13 cellular contexts compared by ENCODE assay signal in the genomic region with DNA sequence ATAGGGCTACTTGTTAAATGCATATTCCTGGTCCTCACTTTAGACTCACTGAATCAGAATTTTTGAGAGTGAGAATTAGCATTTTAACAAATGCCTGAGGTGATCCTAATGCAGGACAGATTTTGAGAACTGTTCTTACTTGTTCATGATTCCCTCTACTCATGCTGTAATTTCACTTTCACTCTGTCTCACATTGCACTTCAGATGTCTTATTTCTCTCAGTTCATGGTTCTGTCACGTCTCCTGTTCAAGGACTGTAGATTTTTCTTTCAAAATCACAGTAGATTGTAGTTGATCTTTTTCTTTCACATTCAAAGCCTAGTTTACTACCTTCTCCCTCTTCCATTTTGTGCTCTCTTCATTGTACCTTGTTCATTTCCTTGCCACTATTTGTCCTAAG. TPM values are rescaled to one million over a fixed set of nuclear protein-coding genes. Genes with fewer than 3 reads are reported as not detected.
A peak's percentile ranks its signal among the peaks of the same experiment; 100 is the strongest.
DNase-seq lines count a peak whose midpoint lies in the region; ATAC-seq and TF ChIP-seq lines count a peak whose summit lies in the region.
"Had no signal": no experiment of that assay in that cellular context is flagged by ENCODE, and none has a peak within 500 bp of the region (broad histone marks: within the 10 kb centered on the region; RNA-seq: fewer than 3 reads in every experiment).

No MANE protein-coding gene starts in this region.

- H3K27ac Mint-ChIP-seq in activated CD4-positive, alpha-beta T cell treated with anti-CD3 and anti-CD28 coated beads for 36 hours, result no peak overlapping the region

- no peak for DNase-seq in activated CD4-positive, alpha-beta T cell treated with anti-CD3 and anti-CD28 coated beads for 36 hours
- no peak for DNase-seq in activated CD4-positive, alpha-beta T cell treated with anti-CD3 and anti-CD28 coated beads, Interleukin-2, amount 50 U/mL, for 1 hour
- DNase-seq in thyroid gland (no peak), DMS79 (lab: John Stamatoyannopoulos, UW) (no peak), hepatocyte (ENCODE audit: low spot score) (no peak), RWPE1 (ENCODE audit: low spot score) (no peak)
- DNase-seq: body of pancreas, mammary epithelial cell, NCI-H446, sigmoid colon had no signal

- H3K9me3 ChIP-seq in thyroid gland, result no peaks in the 10 kb centered on the region
- no peaks in the 10 kb centered on the region for H3K9me3 ChIP-seq in hepatocyte (ENCODE audit: low read depth)
- H3K9me3 ChIP-seq: body of pancreas, sigmoid colon had no signal

- H3K4me3 ChIP-seq in thyroid gland (replicated peaks in 1 of 3) (no peak overlapping the region), hepatocyte (no peak overlapping the region)
- H3K4me3 ChIP-seq: body of pancreas, sigmoid colon had no signal

- peak; percentile 53 for ATAC-seq in activated CD4-positive, alpha-beta T cell treated with anti-CD3 and anti-CD28 coated beads for 36 hours
- ATAC-seq in HG02678 (IDR thresholded peaks at IDR 0.05; ENCODE audit: unreplicated experiment) (peak; percentile 86), HG03469 (IDR thresholded peaks at IDR 0.05; ENCODE audit: unreplicated experiment) (peak; percentile 98)
- ATAC-seq: body of pancreas had no signal

- TF ChIP-seq CTCF in thyroid gland (IDR thresholded peaks at IDR 0.05), result no peak
- TF ChIP-seq CTCF in hepatocyte (IDR thresholded peaks at IDR 0.05; ENCODE audit: poor library complexity), result no peak
- no peak for TF ChIP-seq CTCF in RWPE1 (conservative IDR thresholded peaks at IDR 0.05; ENCODE audit: low read depth)

- WGBS in thyroid gland, 2 donors, result 29 to 53% methylated on average over 1 of the region's 1 CpG
- 86% methylated on average over 1 of the region's 1 CpG for WGBS in hepatocyte (ENCODE audit: low lambda C conversion rate, missing lambda C conversion rate)

- H3K36me3 ChIP-seq in thyroid gland, result no peaks in the 10 kb centered on the region
- H3K36me3 ChIP-seq in hepatocyte (replicated peaks; ENCODE audit: insufficient read depth, low read depth), result no peaks in the 10 kb centered on the region
- H3K36me3 ChIP-seq: sigmoid colon had no signal

- POLR2A ChIA-PET in activated CD4-positive, alpha-beta T cell treated with anti-CD3 and anti-CD28 coated beads for 36 hours (lab: Charles Lee), result no interaction called here
- POLR2A ChIA-PET in RWPE1 (lab: Yijun Ruan, JAX; ENCODE audit: low non-redundant PET), result no interaction called here

- H3K9me2 ChIP-seq in hepatocyte (replicated peaks; ENCODE audit: insufficient read depth), result no peaks in the 10 kb centered on the region

- peaks cover 5% of the 10 kb centered on the region for H3K4me1 Mint-ChIP-seq in activated CD4-positive, alpha-beta T cell treated with anti-CD3 and anti-CD28 coated beads for 36 hours

- H3K27me3 ChIP-seq in thyroid gland, result no peaks in the 10 kb centered on the region
- no peaks in the 10 kb centered on the region for H3K27me3 ChIP-seq in hepatocyte
- H3K27me3 ChIP-seq: body of pancreas, sigmoid colon had no signal

- H3K9me3 Mint-ChIP-seq in activated CD4-positive, alpha-beta T cell treated with anti-CD3 and anti-CD28 coated beads for 36 hours (ENCODE audit: low read depth), result no peaks in the 10 kb centered on the region

- peaks cover 6% of the 10 kb centered on the region for H3K27me3 Mint-ChIP-seq in activated CD4-positive, alpha-beta T cell treated with anti-CD3 and anti-CD28 coated beads for 36 hours

- H3K79me2 ChIP-seq in hepatocyte, result no peaks in the 10 kb centered on the region

- peak overlapping the region in 2 of 3 donors; percentile 11 to 57 for H3K27ac ChIP-seq in thyroid gland
- H3K27ac ChIP-seq in hepatocyte, result no peak overlapping the region
- no peak overlapping the region for H3K27ac ChIP-seq in RWPE1
- H3K27ac ChIP-seq: 22Rv1, body of pancreas, sigmoid colon had no signal

- intact Hi-C loops in activated CD4-positive, alpha-beta T cell treated with anti-CD3 and anti-CD28 coated beads for 36 hours (cut with DNase I, micrococcal nuclease), result no loop called here
- intact Hi-C loops in thyroid gland (cut with DNase I), result no loop called here

- H3K4me2 ChIP-seq in hepatocyte, result no peak overlapping the region

- H3K4me3 Mint-ChIP-seq in activated CD4-positive, alpha-beta T cell treated with anti-CD3 and anti-CD28 coated beads for 36 hours, result no peak overlapping the region

- no peak for TF ChIP-seq POLR2A in thyroid gland (IDR thresholded peaks at IDR 0.05)

- H3K36me3 Mint-ChIP-seq in activated CD4-positive, alpha-beta T cell treated with anti-CD3 and anti-CD28 coated beads for 36 hours (ENCODE audit: low read depth), result no peaks in the 10 kb centered on the region

- H2AFZ ChIP-seq in hepatocyte, result no peak overlapping the region

- H3K4me1 ChIP-seq in thyroid gland (peaks cover 9 to 11% of the 10 kb centered on the region in 2 donors), hepatocyte (ENCODE audit: insufficient read depth) (no peaks in the 10 kb centered on the region)
- H3K4me1 ChIP-seq: body of pancreas, sigmoid colon had no signal

- no peaks in the 10 kb centered on the region for H4K20me1 ChIP-seq in hepatocyte (ENCODE audit: insufficient read depth, poor library complexity, severe bottlenecking)

- CTCF ChIA-PET in activated CD4-positive, alpha-beta T cell treated with anti-CD3 and anti-CD28 coated beads for 36 hours (lab: Charles Lee), result interaction anchor here (1.3 kb wide), 1 partner anchor 9 kb away, joined by 3 read pairs; no protein-coding TSS in a partner anchor
- CTCF ChIA-PET in RWPE1 (lab: Yijun Ruan, JAX), result interaction anchor here (0.6 kb wide), 1 partner anchor 15 kb away, joined by 3 read pairs; no protein-coding TSS in a partner anchor

RNA-seq across cellular contexts. Expression of a gene that starts 54.3 kb away (rescaled TPM):
- total RNA-seq in activated CD4-positive, alpha-beta T cell treated with anti-CD3 and anti-CD28 coated beads for 36 hours, result under 1 TPM; 0.02 to 0.12 TPM
- total RNA-seq in thyroid gland (100 to 1,000 TPM; 129 to 158 (median 145) TPM), hepatocyte (68.2 and 74.9 TPM in 2 replicates)
- polyA plus RNA-seq in hepatocyte, result 81.2 and 88.3 TPM in 2 replicates

Comparison
In these comparisons a context has a peak if more than half of its experiments do, and no peak if none do; other contexts are left out.
1. H3K27ac ChIP-seq: peak in thyroid gland (2 of 3); none in hepatocyte (single experiment) and RWPE1 (single experiment).
2. RNA of a gene that starts 54.3 kb away (total RNA-seq): 129 to 158 TPM in thyroid gland and 68.2 to 74.9 TPM in hepatocyte; 0.02 to 0.12 TPM in activated CD4-positive, alpha-beta T cell treated with anti-CD3 and anti-CD28 coated beads for 36 hours; every median in the first group is over 10 times any median in the second.
3. Peak in every context shown above with its lines, with median percentiles within 50 percentile points of each other: ATAC-seq.